1 cellular context compared by ENCODE assay signal in genomic region chr2:42495611-42496010, GRCh38.
TF ChIP-seq lines count a peak whose summit lies in the region.

No MANE protein-coding gene starts in this region.

TF ChIP-seq in H1, 55 proteins besides CTCF, POLR2A, EP300 and RAD21:
- no peak for TF ChIP-seq SP2 (IDR thresholded peaks at IDR 0.05; ENCODE audit: low read length)
- TF ChIP-seq CEBPB (IDR thresholded peaks at IDR 0.05; ENCODE audit: low read depth, low read length) = peak; percentile 79
TF ChIP-seq in H1: peak in this region for 1.
